In the genomic region with DNA sequence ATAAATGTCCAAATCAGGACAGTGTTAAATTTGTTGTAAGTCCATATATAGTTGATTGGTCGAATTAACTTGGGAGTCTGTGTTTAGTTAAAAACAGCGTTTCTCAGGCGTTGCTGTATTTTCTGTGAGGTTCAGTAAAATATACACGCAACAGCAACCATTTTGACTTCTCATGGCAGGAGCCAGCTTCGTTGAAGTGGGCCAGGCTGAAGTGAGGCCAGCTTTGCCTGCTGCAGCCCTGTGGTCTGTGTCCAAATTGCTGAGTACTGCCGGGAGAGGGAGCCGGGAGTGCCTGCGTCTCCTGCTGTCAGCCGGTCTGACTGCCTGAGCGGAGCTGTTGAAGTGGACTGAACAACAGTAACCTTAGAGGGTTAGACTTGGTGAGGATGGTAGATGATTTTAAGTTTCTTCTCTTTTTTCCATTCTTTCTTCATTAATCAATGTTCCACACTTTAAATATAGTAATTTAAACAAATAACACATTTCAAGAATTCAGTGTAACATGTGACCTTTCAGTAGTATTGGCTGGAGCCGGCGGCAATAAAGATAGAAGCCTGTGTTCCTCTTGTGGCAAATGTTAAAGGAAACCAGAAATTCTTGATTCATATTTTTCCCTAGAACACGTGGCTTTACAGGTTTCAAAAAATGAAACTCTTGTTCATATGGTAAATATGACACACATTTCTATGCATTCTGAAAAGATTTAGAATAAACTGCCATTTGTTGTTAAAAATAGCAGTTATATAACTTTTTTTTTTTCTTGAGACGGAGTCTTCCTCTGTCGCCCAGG, we compare ENCODE assay signal across 9 cellular contexts. TPM values are rescaled to one million over a fixed set of nuclear protein-coding genes. Genes with fewer than 3 reads are reported as not detected.
DNase-seq lines count a peak whose midpoint lies in the region; ATAC-seq and TF ChIP-seq lines count a peak whose summit lies in the region.
"Had no signal": no experiment of that assay in that cellular context is flagged by ENCODE, and none has a peak within 500 bp of the region (broad histone marks: within the 10 kb centered on the region; RNA-seq: fewer than 3 reads in every experiment).

No MANE protein-coding gene starts in this region.

- H3K4me3 Mint-ChIP-seq in Caco-2 (ENCODE audit: unreplicated experiment), result peak overlapping the region; percentile 68
- H3K4me3 Mint-ChIP-seq in stimulated activated effector memory CD8-positive, alpha-beta T cell treated with anti-CD3 and anti-CD28 coated beads, Interleukin-12 subunit alpha, Interleukin-12 subunit beta, amount 100 ng/mL, for 72 hours, result no peak overlapping the region

- ATAC-seq in stimulated activated effector memory CD8-positive, alpha-beta T cell treated with anti-CD3 and anti-CD28 coated beads, Interleukin-12 subunit alpha, Interleukin-12 subunit beta, amount 100 ng/mL, for 72 hours, result peak; percentile 67
- ATAC-seq in HG03045 (IDR thresholded peaks at IDR 0.05; ENCODE audit: unreplicated experiment) (no peak), HG03354 (IDR thresholded peaks at IDR 0.05; ENCODE audit: poor library complexity, severe bottlenecking, unreplicated experiment) (no peak), GM21529 (IDR thresholded peaks at IDR 0.05; ENCODE audit: unreplicated experiment) (no peak)

- TF ChIP-seq CTCF in Caco-2 (IDR thresholded peaks at IDR 0.05; ENCODE audit: insufficient read depth in 1 of 2, low read depth in 1 of 2, low read length in 1 of 2, severe bottlenecking in 1 of 2, unreplicated experiment in 1 of 2) (peak in 1 of 2 experiments; percentile 67), cardiac fibroblast (IDR thresholded peaks at IDR 0.05; ENCODE audit: low read depth, low read length) (peak; percentile 58)

- intact Hi-C loops in Caco-2 (cut with micrococcal nuclease; ENCODE audit: unreplicated experiment), result loop anchor here (1.0 kb wide), 2 partner anchors 13 to 36 kb away; no protein-coding TSS in a partner anchor

- no peaks in the 10 kb centered on the region for H3K9me3 Mint-ChIP-seq in Caco-2 (ENCODE audit: unreplicated experiment)
- H3K9me3 Mint-ChIP-seq in stimulated activated effector memory CD8-positive, alpha-beta T cell treated with anti-CD3 and anti-CD28 coated beads, Interleukin-12 subunit alpha, Interleukin-12 subunit beta, amount 100 ng/mL, for 72 hours, result no peaks in the 10 kb centered on the region

- H3K4me3 ChIP-seq in Caco-2 (ENCODE audit: low read depth, low read length) (no peak overlapping the region), cardiac fibroblast (replicated peaks in 1 of 2; ENCODE audit: low read depth in 2 of 2, low read length in 2 of 2) (no peak overlapping the region)

- POLR2A ChIA-PET in Caco-2 (lab: Charles Lee), result no interaction called here

- H3K4me1 Mint-ChIP-seq in Caco-2 (ENCODE audit: low read depth, unreplicated experiment), result peaks cover 52% of the 10 kb centered on the region
- peaks cover 47% of the 10 kb centered on the region for H3K4me1 Mint-ChIP-seq in stimulated activated effector memory CD8-positive, alpha-beta T cell treated with anti-CD3 and anti-CD28 coated beads, Interleukin-12 subunit alpha, Interleukin-12 subunit beta, amount 100 ng/mL, for 72 hours

- H3K27me3 Mint-ChIP-seq in Caco-2 (ENCODE audit: insufficient read depth, unreplicated experiment), result no peaks in the 10 kb centered on the region

- H3K4me1 ChIP-seq in Caco-2, result peaks cover 32% of the 10 kb centered on the region

- H3K27ac Mint-ChIP-seq in Caco-2 (ENCODE audit: unreplicated experiment), result peak overlapping the region; percentile 68
- no peak overlapping the region for H3K27ac Mint-ChIP-seq in stimulated activated effector memory CD8-positive, alpha-beta T cell treated with anti-CD3 and anti-CD28 coated beads, Interleukin-12 subunit alpha, Interleukin-12 subunit beta, amount 100 ng/mL, for 72 hours

- H3K27me3 ChIP-seq in Caco-2 (replicated peaks; ENCODE audit: control insufficient read depth, insufficient read depth, low read length), result no peaks in the 10 kb centered on the region

- BruUV-seq in Caco-2 (replicated peaks; lab: Mats Ljungman, UMichigan), result no TSS peak

- CTCF ChIA-PET in Caco-2 (lab: Charles Lee), result interaction anchor here (0.7 to 2.7 kb wide), 9 partner anchors 8 to 136 kb away, joined by 3 to 38 read pairs (median 4); no protein-coding TSS in a partner anchor

- no peaks in the 10 kb centered on the region for H3K36me3 ChIP-seq in Caco-2 (ENCODE audit: control insufficient read depth, insufficient read depth, low read length)

- H3K9me3 ChIP-seq in Caco-2, result no peaks in the 10 kb centered on the region

- DNase-seq in Caco-2, result peak; percentile 80 to 83
- DNase-seq in NCI-H2107 treated with DMSO at 0.1 percent for 48 hours (lab: John Stamatoyannopoulos, UW; ENCODE audit: unreplicated experiment), result peak; percentile 70
- DNase-seq in cardiac fibroblast (ENCODE audit: low read depth in 2 of 2), result peak; percentile 58 to 79
- DNase-seq in islet precursor cell, result peak; percentile 94
- DNase-seq in stimulated activated effector memory CD8-positive, alpha-beta T cell treated with anti-CD3 and anti-CD28 coated beads, Interleukin-12 subunit alpha, Interleukin-12 subunit beta, amount 100 ng/mL, for 72 hours (ENCODE audit: low spot score in 2 of 2), result no peak

- H3K36me3 Mint-ChIP-seq in Caco-2 (ENCODE audit: insufficient read depth, unreplicated experiment), result peaks cover 37% of the 10 kb centered on the region
- H3K36me3 Mint-ChIP-seq in stimulated activated effector memory CD8-positive, alpha-beta T cell treated with anti-CD3 and anti-CD28 coated beads, Interleukin-12 subunit alpha, Interleukin-12 subunit beta, amount 100 ng/mL, for 72 hours, result peaks cover 13% of the 10 kb centered on the region

RNA-seq across cellular contexts. Expression of gene ZNF750, which starts 37.0 kb away (rescaled TPM):
- total RNA-seq in Caco-2 (2022), result 0.14 and 0.19 TPM in 2 replicates
- total RNA-seq: mononuclear cell had no signal

Comparison
In these comparisons a context has a peak if more than half of its experiments do, and no peak if none do; other contexts are left out.
1. DNase-seq: peak in Caco-2 (2 of 2), NCI-H2107 treated with DMSO at 0.1 percent for 48 hours (single experiment), cardiac fibroblast (2 of 2) and islet precursor cell (single experiment); none in stimulated activated effector memory CD8-positive, alpha-beta T cell treated with anti-CD3 and anti-CD28 coated beads, Interleukin-12 subunit alpha, Interleukin-12 subunit beta, amount 100 ng/mL, for 72 hours (0 of 2).